12 cellular contexts compared by ENCODE assay signal in the genomic region with DNA sequence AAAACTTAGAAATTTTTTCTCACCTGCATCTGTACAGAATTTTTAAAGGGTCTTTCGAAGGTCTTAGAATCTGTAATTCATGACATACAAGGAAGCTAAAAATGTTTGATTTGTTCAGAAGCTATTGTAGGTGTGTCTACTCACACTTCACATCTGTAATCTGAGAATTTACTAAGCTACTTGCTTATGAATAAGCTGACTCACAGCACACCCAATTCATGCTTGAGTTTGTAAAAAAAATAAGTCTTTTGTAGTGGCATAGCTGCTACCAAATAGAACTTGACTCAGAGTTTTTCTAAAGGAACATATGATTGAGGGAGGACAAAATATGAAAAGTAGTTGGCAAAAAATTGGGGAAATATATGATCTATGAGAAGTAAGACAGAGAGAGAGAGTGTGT. TPM values are rescaled to one million over a fixed set of nuclear protein-coding genes. Genes with fewer than 3 reads are reported as not detected.
DNase-seq lines count a peak whose midpoint lies in the region; ATAC-seq, FAIRE-seq and TF ChIP-seq lines count a peak whose summit lies in the region.
"Had no signal": no experiment of that assay in that cellular context is flagged by ENCODE, and none has a peak within 500 bp of the region (broad histone marks: within the 10 kb centered on the region; RNA-seq: fewer than 3 reads in every experiment).

No MANE protein-coding gene starts in this region.

- no peaks in the 10 kb centered on the region for H3K36me3 ChIP-seq in K562 (ENCODE audit: control insufficient read depth, insufficient read depth, low read length)
- no peaks in the 10 kb centered on the region for H3K36me3 ChIP-seq in esophagus squamous epithelium
- H3K36me3 ChIP-seq: gastrocnemius medialis had no signal

- TF ChIP-seq CTCF in K562 (IDR thresholded peaks at IDR 0.05 in 2 of 3, conservative IDR thresholded peaks at IDR 0.05 in 1 of 3; ENCODE audit: insufficient read depth in 2 of 3, low read depth in 1 of 3, low read length in 3 of 3) (no peak), esophagus squamous epithelium (IDR thresholded peaks at IDR 0.05) (no peak)

- H3K4me1 Mint-ChIP-seq in stimulated activated naive CD8-positive, alpha-beta T cell treated with anti-CD3 and anti-CD28 coated beads, Interleukin-15, amount 100 ng/mL, for 72 hours: no peaks in the 10 kb centered on the region

- H2AFZ ChIP-seq in K562 (ENCODE audit: low read depth, low read length): no peak overlapping the region

- intact Hi-C loops in K562 (cut with micrococcal nuclease): no loop called here
- intact Hi-C loops in left colon (cut with DNase I, micrococcal nuclease): no loop called here
- intact Hi-C loops in esophagus squamous epithelium (cut with DNase I): no loop called here

- H3K9me3 Mint-ChIP-seq in stimulated activated naive CD8-positive, alpha-beta T cell treated with anti-CD3 and anti-CD28 coated beads, Interleukin-15, amount 100 ng/mL, for 72 hours: no peaks in the 10 kb centered on the region
- H3K9me3 Mint-ChIP-seq: CD14-positive monocyte had no signal

- no peaks in the 10 kb centered on the region for H3K79me2 ChIP-seq in K562 (ENCODE audit: control insufficient read depth, insufficient read depth, low read length)

- no peak for TF ChIP-seq EP300 in K562 (IDR thresholded peaks at IDR 0.05; ENCODE audit: low read length)

- POLR2A ChIA-PET in K562 (lab: Yijun Ruan, JAX): interaction anchor here (1.9 kb wide), 1 partner anchor 22 kb away, joined by 4 read pairs; no protein-coding TSS in a partner anchor

- H3K4me3 Mint-ChIP-seq in stimulated activated naive CD8-positive, alpha-beta T cell treated with anti-CD3 and anti-CD28 coated beads, Interleukin-15, amount 100 ng/mL, for 72 hours: no peak overlapping the region

- CTCF ChIA-PET in K562 (lab: Yijun Ruan, JAX; ENCODE audit: low intra/inter-chr PET ratio): no interaction called here

- no peaks in the 10 kb centered on the region for H4K20me1 ChIP-seq in K562 (replicated peaks; ENCODE audit: control insufficient read depth, insufficient read depth, low read length)

- TF ChIP-seq RAD21 in K562 (CRISPR knock-in tag; conservative IDR thresholded peaks at IDR 0.05 in 1 of 2, IDR thresholded peaks at IDR 0.05 in 1 of 2): no peak

- H3K27me3 ChIP-seq in K562 (ENCODE audit: control insufficient read depth in 2 of 2, insufficient read depth in 2 of 2, low read length in 2 of 2) (peaks cover 4 to 15% of the 10 kb centered on the region in 2 experiments; a peak in 4 of 5 replicates), esophagus squamous epithelium (no peaks in the 10 kb centered on the region)
- H3K27me3 ChIP-seq: gastrocnemius medialis had no signal

- H3K9me1 ChIP-seq in K562 (ENCODE audit: control insufficient read depth, insufficient read depth, low read length): no peaks in the 10 kb centered on the region

- no peak overlapping the region for H3K27ac ChIP-seq in K562 (ENCODE audit: extremely low read depth, low read depth, low read length)
- H3K27ac ChIP-seq in esophagus squamous epithelium: peak overlapping the region in 1 of 4 donors; percentile 44
- H3K27ac ChIP-seq: gastrocnemius medialis, psoas muscle had no signal

- in situ Hi-C loops in K562 (cut with MboI): no loop called here

- WGBS in K562 (ENCODE audit: insufficient coverage, low coverage, missing lambda C conversion rate): 8% methylated on average over 1 of the region's 1 CpG
- 25 to 52% methylated on average over 1 of the region's 1 CpG for WGBS in esophagus squamous epithelium, 2 donors

- BruUV-seq in K562 (replicated peaks; lab: Mats Ljungman, UMichigan): no TSS peak

- TF ChIP-seq POLR2A in K562 (conservative IDR thresholded peaks at IDR 0.05) (no peak), esophagus squamous epithelium (IDR thresholded peaks at IDR 0.05) (no peak)

- H3K4me2 ChIP-seq in K562 (ENCODE audit: insufficient read depth, low read length): no peak overlapping the region

- peak overlapping the region in 1 of 2 donors; percentile 10 for H3K27ac Mint-ChIP-seq in stimulated activated naive CD8-positive, alpha-beta T cell treated with anti-CD3 and anti-CD28 coated beads, Interleukin-15, amount 100 ng/mL, for 72 hours
- H3K27ac Mint-ChIP-seq: brain had no signal

- H3K9ac ChIP-seq in K562 (ENCODE audit: insufficient read depth in 1 of 2, low read depth in 2 of 2, low read length in 2 of 2): no peak overlapping the region

- no peak for FAIRE-seq in K562 (lab: Jason Lieb, UNC)

- H3K4me3 ChIP-seq in K562 (no peak overlapping the region), esophagus squamous epithelium (no peak overlapping the region)
- H3K4me3 ChIP-seq: gastrocnemius medialis, psoas muscle had no signal

- ATAC-seq in K562: peak; percentile 29; the same call in 1 of the 3 replicates
- peak; percentile 55 for ATAC-seq in left colon
- ATAC-seq in HG03439 (IDR thresholded peaks at IDR 0.05; ENCODE audit: unreplicated experiment): no peak
- ATAC-seq in GM21423 (IDR thresholded peaks at IDR 0.05; ENCODE audit: unreplicated experiment): no peak
- no peak for ATAC-seq in stimulated activated naive CD8-positive, alpha-beta T cell treated with anti-CD3 and anti-CD28 coated beads, Interleukin-15, amount 100 ng/mL, for 72 hours

- peaks cover 0 to 4% of the 10 kb centered on the region in 2 experiments; a peak in 1 of 5 replicates for H3K4me1 ChIP-seq in K562 (replicated peaks in 1 of 2; ENCODE audit: control insufficient read depth in 2 of 2, insufficient read depth in 2 of 2, low read length in 2 of 2)
- H3K4me1 ChIP-seq in esophagus squamous epithelium: peaks cover 0 to 18% (median 0%) of the 10 kb centered on the region in 3 donors
- H3K4me1 ChIP-seq: gastrocnemius medialis, psoas muscle had no signal

- H3K27me3 Mint-ChIP-seq in stimulated activated naive CD8-positive, alpha-beta T cell treated with anti-CD3 and anti-CD28 coated beads, Interleukin-15, amount 100 ng/mL, for 72 hours: peaks cover 10% of the 10 kb centered on the region
- H3K27me3 Mint-ChIP-seq: brain had no signal

- DNase-seq in DMS53 (lab: John Stamatoyannopoulos, UW) (peak; percentile 89), M059J (ENCODE audit: low read depth) (peak; percentile 67), K562 (ENCODE audit: extremely low read depth in 1 of 4, low spot score in 3 of 4) (no peak), left colon (no peak), esophagus squamous epithelium (lab: John Stamatoyannopoulos, UW) (no peak)
- DNase-seq in stimulated activated naive CD8-positive, alpha-beta T cell treated with anti-CD3 and anti-CD28 coated beads, Interleukin-15, amount 100 ng/mL, for 72 hours: no peak
- DNase-seq: gastrocnemius medialis, psoas muscle had no signal

- H3K9me3 ChIP-seq in K562 (replicated peaks; ENCODE audit: control insufficient read depth, insufficient read depth, low read depth, low read length) (no peaks in the 10 kb centered on the region), esophagus squamous epithelium (no peaks in the 10 kb centered on the region)
- H3K9me3 ChIP-seq: gastrocnemius medialis, psoas muscle had no signal

TF ChIP-seq in K562, 482 proteins besides CTCF, POLR2A, EP300 and RAD21 (continues in another document):
- TF ChIP-seq ZNF311 (CRISPR knock-in tag; IDR thresholded peaks at IDR 0.05) (no peak), MAFG (tag; conservative IDR thresholded peaks at IDR 0.05) (0 out of 2 replicates have a peak, but pooled peaks have one; percentile 16), HDAC8 (tag; IDR thresholded peaks at IDR 0.05) (no peak), EGR1 (conservative IDR thresholded peaks at IDR 0.05) (no peak), ASH1L (IDR thresholded peaks at IDR 0.05; ENCODE audit: borderline replicate concordance, low read depth, partially characterized antibody) (no peak)
- TF ChIP-seq, protein P1, sequence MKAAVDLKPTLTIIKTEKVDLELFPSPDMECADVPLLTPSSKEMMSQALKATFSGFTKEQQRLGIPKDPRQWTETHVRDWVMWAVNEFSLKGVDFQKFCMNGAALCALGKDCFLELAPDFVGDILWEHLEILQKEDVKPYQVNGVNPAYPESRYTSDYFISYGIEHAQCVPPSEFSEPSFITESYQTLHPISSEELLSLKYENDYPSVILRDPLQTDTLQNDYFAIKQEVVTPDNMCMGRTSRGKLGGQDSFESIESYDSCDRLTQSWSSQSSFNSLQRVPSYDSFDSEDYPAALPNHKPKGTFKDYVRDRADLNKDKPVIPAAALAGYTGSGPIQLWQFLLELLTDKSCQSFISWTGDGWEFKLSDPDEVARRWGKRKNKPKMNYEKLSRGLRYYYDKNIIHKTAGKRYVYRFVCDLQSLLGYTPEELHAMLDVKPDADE (conservative IDR thresholded peaks at IDR 0.05; ENCODE audit: control insufficient read depth, low read depth, low read length): no peak
- TF ChIP-seq, protein P2, sequence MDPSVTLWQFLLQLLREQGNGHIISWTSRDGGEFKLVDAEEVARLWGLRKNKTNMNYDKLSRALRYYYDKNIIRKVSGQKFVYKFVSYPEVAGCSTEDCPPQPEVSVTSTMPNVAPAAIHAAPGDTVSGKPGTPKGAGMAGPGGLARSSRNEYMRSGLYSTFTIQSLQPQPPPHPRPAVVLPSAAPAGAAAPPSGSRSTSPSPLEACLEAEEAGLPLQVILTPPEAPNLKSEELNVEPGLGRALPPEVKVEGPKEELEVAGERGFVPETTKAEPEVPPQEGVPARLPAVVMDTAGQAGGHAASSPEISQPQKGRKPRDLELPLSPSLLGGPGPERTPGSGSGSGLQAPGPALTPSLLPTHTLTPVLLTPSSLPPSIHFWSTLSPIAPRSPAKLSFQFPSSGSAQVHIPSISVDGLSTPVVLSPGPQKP (CRISPR knock-in tag; IDR thresholded peaks at IDR 0.05): no peak

RNA-seq across cellular contexts. Expression of a gene that starts 12.7 kb away (rescaled TPM):
- total RNA-seq in M059J (2014; rRNA removed; shearing (Covaris generic)): not detected in 2 replicates
- total RNA-seq in K562 (2011; cell fraction: chromatin; rRNA removed; ENCODE audit: low replicate concordance): not detected in 2 replicates
- not detected in 2 replicates for total RNA-seq in K562 (2011; cell fraction: nucleolus; rRNA removed)
- not detected in 2 replicates for total RNA-seq in K562 (2011; cell fraction: nucleoplasm; rRNA removed)
- total RNA-seq in K562 (2014; rRNA removed): not detected in 2 replicates
- total RNA-seq in K562 (2014; rRNA removed; fragmentation: Illumina TruSeq; extraction: Trizol): not detected in 2 replicates
- total RNA-seq in K562 (2015; rRNA removed; fragmentation: Illumina TruSeq; extraction: Trizol): not detected in 2 replicates
- 0.66 and 0.98 TPM in 2 replicates for total RNA-seq in K562 (2021)
- polyA plus RNA-seq in K562 (2011; rRNA removed): not detected in 2 replicates
- polyA plus RNA-seq in K562 (2011; cell fraction: cytosol; rRNA removed): 0.22 TPM in 1 of 2 replicates, not detected in the other
- polyA plus RNA-seq in K562 (2011; cell fraction: nucleus; rRNA removed): not detected in 2 replicates
- not detected in 2 replicates for polyA plus RNA-seq in K562 (2012)
- not detected in 2 replicates for polyA plus RNA-seq in K562 (2014; fragmentation: Illumina TruSeq; extraction: Trizol)
- not detected for polyA plus RNA-seq in K562 (2014; fragmentation: Nextera tagmentation; extraction: Ambion mirVana)
- not detected in 2 replicates for polyA plus RNA-seq in K562 (2014; rRNA removed)
- polyA minus RNA-seq in K562 (2011; rRNA and poly(A)+ RNA removed): not detected in 2 replicates
- polyA minus RNA-seq in K562 (2011; cell fraction: cytosol; rRNA and poly(A)+ RNA removed): not detected in 2 replicates
- not detected in 2 replicates for polyA minus RNA-seq in K562 (2011; cell fraction: nucleus; rRNA and poly(A)+ RNA removed)
- 1,000 to 10,000 TPM in 1 of 2 donors, 100 to 1,000 TPM in 1; 725 to 1,046 TPM for total RNA-seq in left colon
- 10 to 100 TPM in 1 of 4 donors, 1 to 10 TPM in 3; 1.6 to 12.4 (median 3.9) TPM for total RNA-seq in esophagus squamous epithelium
- total RNA-seq: psoas muscle had no signal
- polyA plus RNA-seq: CD14-positive monocyte had no signal

Comparison
In these comparisons a context has a peak if more than half of its experiments do, and no peak if none do; other contexts are left out.
1. DNase-seq: peak in DMS53 (single experiment) and M059J (single experiment); none in K562 (0 of 4), left colon (0 of 2), stimulated activated naive CD8-positive, alpha-beta T cell treated with anti-CD3 and anti-CD28 coated beads, Interleukin-15, amount 100 ng/mL, for 72 hours (0 of 2) and esophagus squamous epithelium (single experiment).
2. ATAC-seq: peak in K562 (single experiment) and left colon (single experiment); none in HG03439 (single experiment), GM21423 (single experiment) and stimulated activated naive CD8-positive, alpha-beta T cell treated with anti-CD3 and anti-CD28 coated beads, Interleukin-15, amount 100 ng/mL, for 72 hours (single experiment).
3. RNA of a gene that starts 12.7 kb away (total RNA-seq): 725 to 1,046 TPM in left colon; 1.6 to 12.4 TPM in esophagus squamous epithelium, 0.66 to 0.98 TPM in K562 and not detected in M059J; every median in the first group is over 10 times any median in the second.